Comparison of ENCODE assay signal across 1 cellular context in genomic region chr14:58196198-58196597, GRCh38.
TF ChIP-seq lines count a peak whose summit lies in the region.

No MANE protein-coding gene starts in this region.

TF ChIP-seq in H1, 55 proteins besides CTCF, POLR2A, EP300 and RAD21:
- no peak for TF ChIP-seq SP2 (IDR thresholded peaks at IDR 0.05; ENCODE audit: low read length)
- no peak for TF ChIP-seq KDM4A (IDR thresholded peaks at IDR 0.05; ENCODE audit: low read depth, low read length, severe bottlenecking)
- TF ChIP-seq CEBPB (IDR thresholded peaks at IDR 0.05; ENCODE audit: low read depth, low read length), result 0 out of 2 replicates have a peak, but pooled peaks have one; percentile 3
